In genomic region chr4:2934077-2934812, GRCh38 we compare ENCODE assay signal across 7 cellular contexts. TPM values are rescaled to one million over a fixed set of nuclear protein-coding genes. Genes with fewer than 3 reads are reported as not detected.
DNase-seq lines count a peak whose midpoint lies in the region; ATAC-seq and TF ChIP-seq lines count a peak whose summit lies in the region.

No MANE protein-coding gene starts in this region.

- H3K9me3 ChIP-seq in iPS-18a (ENCODE audit: control insufficient read depth, low read depth, low read length) = no peaks in the 10 kb centered on the region
- no peaks in the 10 kb centered on the region for H3K9me3 ChIP-seq in spleen

- no peaks in the 10 kb centered on the region for H3K27me3 ChIP-seq in iPS-18a (ENCODE audit: control insufficient read depth, insufficient read depth, low read length)
- no peaks in the 10 kb centered on the region for H3K27me3 ChIP-seq in spleen (replicated peaks in 1 of 7)

- peak overlapping the region; percentile 48 for H3K9ac ChIP-seq in iPS-18a (ENCODE audit: low read length)

- H3K27ac ChIP-seq in RWPE1 (peak overlapping the region; percentile 92), iPS-18a (ENCODE audit: low read length) (no peak overlapping the region), spleen (peak overlapping the region; percentile 90 to 99 (median 94))

- H3K4me3 ChIP-seq in iPS-18a (ENCODE audit: low read length) (peak overlapping the region; percentile 94), spleen (peak overlapping the region; percentile 71 to 97 (median 88))

- H3K4me1 ChIP-seq in iPS-18a (ENCODE audit: control insufficient read depth, low read depth, low read length) = peaks cover 4% of the 10 kb centered on the region
- H3K4me1 ChIP-seq in spleen = peaks cover 40 to 85% (median 64%) of the 10 kb centered on the region in 6 donors

- CTCF ChIA-PET in RWPE1 (lab: Yijun Ruan, JAX) = no interaction called here

- 0 to 2% (median 0%) methylated on average over 7 to 75 of the region's 93 CpGs for WGBS in spleen, 5 donors

- no peak for ATAC-seq in GM21737 (IDR thresholded peaks at IDR 0.05; ENCODE audit: unreplicated experiment)

- H3K36me3 ChIP-seq in iPS-18a (ENCODE audit: control insufficient read depth, low read depth, low read length) (peaks cover 32% of the 10 kb centered on the region), spleen (peaks cover 0 to 51% (median 42%) of the 10 kb centered on the region in 6 donors)

- TF ChIP-seq CTCF in GM20000 (IDR thresholded peaks at IDR 0.05; ENCODE audit: extremely low read depth, missing control alignments) = no peak
- no peak for TF ChIP-seq CTCF in RWPE1 (conservative IDR thresholded peaks at IDR 0.05; ENCODE audit: low read depth)
- no peak for TF ChIP-seq CTCF in spleen (IDR thresholded peaks at IDR 0.05 in 8 of 11, conservative IDR thresholded peaks at IDR 0.05 in 3 of 11)

- intact Hi-C loops in spleen (cut with DNase I; ENCODE audit: low total_unique reads) = loop anchor here (10.0 kb wide), 1 partner anchor 179 kb away; the partner anchor contains the start of gene TNIP2

- POLR2A ChIA-PET in RWPE1 (lab: Yijun Ruan, JAX; ENCODE audit: low non-redundant PET) = no interaction called here

- peak; percentile 82 for DNase-seq in GM20000 (ENCODE audit: low spot score)
- no peak for DNase-seq in RWPE1 (ENCODE audit: low spot score)
- peak; percentile 62 for DNase-seq in astrocyte of the hippocampus (ENCODE audit: low read depth, low spot score)
- peak; percentile 92 for DNase-seq in spleen
- no peak for DNase-seq in NCI-H345 (lab: John Stamatoyannopoulos, UW)

- TF ChIP-seq POLR2A in spleen (IDR thresholded peaks at IDR 0.05) = no peak

RNA-seq across cellular contexts. Expression of gene NOP14, which starts 29.0 kb away (rescaled TPM):
- 10 to 100 TPM; 21.1 to 30.5 (median 25.0) TPM for total RNA-seq in spleen
- polyA plus RNA-seq in spleen = 10 to 100 TPM; 10.2 to 20.3 (median 12.2) TPM

RNA-seq across cellular contexts. Expression of gene GRK4, which starts 29.1 kb away (rescaled TPM):
- 1 to 10 TPM; 1.8 to 4.3 (median 2.6) TPM for total RNA-seq in spleen
- 1 to 10 TPM; 1.0 to 1.7 (median 1.2) TPM for polyA plus RNA-seq in spleen

Comparison
In these comparisons a context has a peak if more than half of its experiments do, and no peak if none do; other contexts are left out.
1. DNase-seq: peak in GM20000 (single experiment), astrocyte of the hippocampus (single experiment) and spleen (single experiment); none in RWPE1 (single experiment) and NCI-H345 (single experiment).